18 cellular contexts compared by ENCODE assay signal in genomic region chr9:17229945-17230560, GRCh38.
A peak's percentile ranks its signal among the peaks of the same experiment; 100 is the strongest.
DNase-seq lines count a peak whose midpoint lies in the region; ATAC-seq lines count a peak whose summit lies in the region.
"Had no signal": no experiment of that assay in that cellular context is flagged by ENCODE, and none has a peak within 500 bp of the region (broad histone marks: within the 10 kb centered on the region; RNA-seq: fewer than 3 reads in every experiment).

No MANE protein-coding gene starts in this region.

- no peak overlapping the region for H2BK5ac ChIP-seq in mesendoderm (ENCODE audit: low read length)

- no peaks in the 10 kb centered on the region for H3K79me1 ChIP-seq in mesendoderm (ENCODE audit: low read length)

- H3K18ac ChIP-seq in mesendoderm (ENCODE audit: low read length), result no peak overlapping the region

- H3K4me1 ChIP-seq in mesendoderm (ENCODE audit: control insufficient read depth, low read depth, low read length), result no peaks in the 10 kb centered on the region
- H3K4me1 ChIP-seq in aorta (ENCODE audit: control insufficient read depth in 1 of 2, insufficient read depth in 2 of 2, low read length in 2 of 2), result no peaks in the 10 kb centered on the region
- H3K4me1 ChIP-seq: psoas muscle, spleen had no signal

- ATAC-seq in aorta (ENCODE audit: low FRiP score), result no peak
- no peak for ATAC-seq in HG02571 (IDR thresholded peaks at IDR 0.05; ENCODE audit: unreplicated experiment)
- ATAC-seq in GM19455 (IDR thresholded peaks at IDR 0.05; ENCODE audit: unreplicated experiment), result no peak
- ATAC-seq: activated naive CD4-positive, alpha-beta T cell treated with anti-CD3 and anti-CD28 coated beads, Interleukin-2, amount 50 U/mL, for 72 hours; psoas muscle had no signal

- H2BK120ac ChIP-seq in mesendoderm (ENCODE audit: low read depth, low read length), result no peak overlapping the region

- H3K9ac ChIP-seq in SK-N-MC (ENCODE audit: insufficient read length) (no peak overlapping the region), mesendoderm (ENCODE audit: low read length) (no peak overlapping the region)

- no peak overlapping the region for H3K4me2 ChIP-seq in mesendoderm (ENCODE audit: low read length)
- H3K4me2 ChIP-seq: hepatocyte had no signal

- H3K9me3 ChIP-seq in SK-N-MC (ENCODE audit: low read depth, low read length), result no peaks in the 10 kb centered on the region
- H3K9me3 ChIP-seq in aorta (ENCODE audit: control insufficient read depth, low read length), result no peaks in the 10 kb centered on the region
- H3K9me3 ChIP-seq: HAP-1, psoas muscle had no signal

- H3K27ac ChIP-seq in SK-N-MC (peak overlapping the region; percentile 67; the same call in 1 of the 2 replicates), mesendoderm (ENCODE audit: low read depth, low read length) (no peak overlapping the region), aorta (ENCODE audit: low read depth in 1 of 2, low read length in 2 of 2) (no peak overlapping the region)
- H3K27ac ChIP-seq: hepatocyte, psoas muscle, spleen had no signal

- intact Hi-C loops in aorta (cut with DNase I), result no loop called here

- H2BK15ac ChIP-seq in mesendoderm (replicated peaks; ENCODE audit: low read depth), result no peak overlapping the region

- H3K4me3 ChIP-seq in SK-N-MC, result no peak overlapping the region
- no peak overlapping the region for H3K4me3 ChIP-seq in mesendoderm (ENCODE audit: low read length)
- H3K4me3 ChIP-seq in aorta (ENCODE audit: low read length in 2 of 2), result no peak overlapping the region
- H3K4me3 ChIP-seq: HAP-1, hepatocyte, psoas muscle, spleen had no signal

- H3K27me3 ChIP-seq in mesendoderm (ENCODE audit: insufficient read depth, low read length, poor library complexity), result no peaks in the 10 kb centered on the region
- H3K27me3 ChIP-seq in aorta (ENCODE audit: control insufficient read depth in 1 of 2, insufficient read depth in 2 of 2, low read length in 1 of 2), result no peaks in the 10 kb centered on the region
- H3K27me3 ChIP-seq: hepatocyte, spleen had no signal

- H4K8ac ChIP-seq in mesendoderm (ENCODE audit: low read depth, low read length), result no peak overlapping the region

- DNase-seq in H4 (ENCODE audit: low spot score) (peak; percentile 2), M059J (ENCODE audit: low read depth) (peak; percentile 14), SK-N-MC (ENCODE audit: low read depth, low spot score) (no peak), mesendoderm (peak; percentile 9), aorta (no peak)
- DNase-seq: NCI-H1694; NCI-H524; nephron progenitor cell; psoas muscle; spleen; stimulated activated CD8-positive, alpha-beta memory T cell treated with anti-CD3 and anti-CD28 coated beads, Interleukin-4, amount 100 ng/mL, for 48 hours; substantia nigra; T-helper 9 cell had no signal

- H3K79me2 ChIP-seq in mesendoderm (ENCODE audit: control insufficient read depth, insufficient read depth, low read length), result no peaks in the 10 kb centered on the region
- H3K79me2 ChIP-seq: hepatocyte had no signal

- H3K4ac ChIP-seq in mesendoderm (ENCODE audit: low read depth, low read length), result no peak overlapping the region

- WGBS in mesendoderm (ENCODE audit: extremely low coverage, insufficient coverage, low lambda C conversion rate), result no CpG with 5 or more reads among the region's 4 CpGs
- 98% methylated on average over 4 of the region's 4 CpGs for WGBS in aorta, 2 donors

- no peak overlapping the region for H3K56ac ChIP-seq in mesendoderm (ENCODE audit: low read length)

- no peak overlapping the region for H2AK5ac ChIP-seq in mesendoderm (ENCODE audit: low read length)

- H3K36me3 ChIP-seq in SK-N-MC (ENCODE audit: insufficient read depth, low read length) (0 out of 2 replicates have a peak, but pooled peaks cover 4% of the 10 kb centered on the region), mesendoderm (ENCODE audit: control insufficient read depth, insufficient read depth, low read length) (no peaks in the 10 kb centered on the region), aorta (ENCODE audit: control insufficient read depth in 1 of 2, insufficient read depth in 2 of 2, low read length in 1 of 2) (no peaks in the 10 kb centered on the region)
- H3K36me3 ChIP-seq: HAP-1, spleen had no signal

- H3K23ac ChIP-seq in mesendoderm (ENCODE audit: low read length), result no peak overlapping the region

- no peak overlapping the region for H4K5ac ChIP-seq in mesendoderm (ENCODE audit: low read length)

Comparison
In these comparisons a context has a peak if more than half of its experiments do, and no peak if none do; other contexts are left out.
1. DNase-seq: peak in H4 (single experiment), M059J (single experiment) and mesendoderm (single experiment); none in SK-N-MC (single experiment) and aorta (0 of 2).